8 cellular contexts compared by ENCODE assay signal in genomic region chr17:52357855-52358254, GRCh38.
"Had no signal": no experiment of that assay in that cellular context is flagged by ENCODE, and none has a peak within 500 bp of the region (broad histone marks: within the 10 kb centered on the region; RNA-seq: fewer than 3 reads in every experiment).

No MANE protein-coding gene starts in this region.

- H3K4me1 Mint-ChIP-seq: H9, IgD-negative memory B cell had no signal

- H3K4me3 Mint-ChIP-seq: H9, IgD-negative memory B cell had no signal

- H3K27ac ChIP-seq: GM23248, HL-60 had no signal

- DNase-seq: GM23248, GOT3, H9, HCEC 1CT, KG1 had no signal

- H3K4me3 ChIP-seq: GM23248 had no signal

- FAIRE-seq: H54 had no signal

- H3K27ac Mint-ChIP-seq: H9, IgD-negative memory B cell had no signal

- H2AFZ ChIP-seq: GM23248 had no signal

- H3K36me3 Mint-ChIP-seq: IgD-negative memory B cell had no signal

- H3K9ac ChIP-seq: GM23248 had no signal
